In the genomic region with DNA sequence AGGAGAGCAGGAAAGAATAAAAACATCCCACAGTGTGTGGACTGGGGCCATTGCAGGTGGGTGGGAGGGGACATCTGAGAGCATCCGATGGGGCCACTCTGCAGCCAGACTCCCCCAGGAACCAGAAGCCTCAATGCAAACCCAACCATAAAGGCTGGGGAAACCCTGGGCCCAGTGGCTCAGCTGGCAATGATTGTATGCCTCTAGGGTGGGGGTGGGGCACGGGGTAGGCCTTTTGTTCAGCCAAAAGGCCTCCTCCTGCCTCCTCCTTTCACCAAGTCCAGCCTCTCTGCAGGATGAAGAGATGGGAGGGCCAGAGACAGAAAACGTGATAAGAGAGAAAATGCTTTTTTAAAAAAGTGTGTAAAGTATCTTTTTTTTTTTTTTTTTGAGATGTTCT, we compare ENCODE assay signal across 21 cellular contexts.
"Had no signal": no experiment of that assay in that cellular context is flagged by ENCODE, and none has a peak within 500 bp of the region (broad histone marks: within the 10 kb centered on the region; RNA-seq: fewer than 3 reads in every experiment).

No MANE protein-coding gene starts in this region.

- H3K27me3 Mint-ChIP-seq: activated CD4-positive, alpha-beta T cell treated with anti-CD3 and anti-CD28 coated beads, Interleukin-2, amount 10 ng/mL, durations not matched to agents 7 days and 5 days; activated naive CD4-positive, alpha-beta T cell treated with anti-CD3 and anti-CD28 coated beads, Interleukin-2, amount 50 U/mL, for 24 hours; brain; stimulated activated naive CD8-positive, alpha-beta T cell treated with anti-CD3 and anti-CD28 coated beads, Interleukin-15, amount 100 ng/mL, for 72 hours had no signal

- H3K27ac ChIP-seq: hepatocyte, transverse colon, uterus had no signal

- H3K4me1 ChIP-seq: transverse colon, uterus had no signal

- H3K36me3 ChIP-seq: transverse colon, uterus had no signal

- H3K27me3 ChIP-seq: hepatocyte, transverse colon, uterus had no signal

- DNase-seq: activated CD4-positive, alpha-beta T cell treated with anti-CD3 and anti-CD28 coated beads, Interleukin-2, amount 10 ng/mL, durations not matched to agents 7 days and 5 days; activated CD8-positive, alpha-beta T cell treated with anti-CD3 and anti-CD28 coated beads, Interleukin-2, amount 10 ng/mL, durations not matched to agents 7 days and 5 days; activated gamma-delta T cell treated with Interleukin-2 at 50 U/mL for 16 hours; activated T-cell treated with anti-CD3 and anti-CD28 coated beads, Interleukin-2, amount 50 U/mL, for 1 hour; aorta; effector CD8-positive, alpha-beta T cell; foreskin melanocyte; left cardiac atrium; stimulated activated CD4-positive, alpha-beta T cell treated with anti-CD3 and anti-CD28 coated beads, Interleukin-4, amount 100 ng/mL, for 1 hour; stimulated activated naive CD8-positive, alpha-beta T cell treated with anti-CD3 and anti-CD28 coated beads, Interleukin-15, amount 100 ng/mL, for 72 hours; T-helper 2 cell; transverse colon; uterus had no signal

- H2AFZ ChIP-seq: hepatocyte had no signal

- H3K9me3 Mint-ChIP-seq: activated CD4-positive, alpha-beta T cell treated with anti-CD3 and anti-CD28 coated beads, Interleukin-2, amount 10 ng/mL, durations not matched to agents 7 days and 5 days; activated naive CD4-positive, alpha-beta T cell treated with anti-CD3 and anti-CD28 coated beads, Interleukin-2, amount 50 U/mL, for 24 hours; brain; dendritic cell treated with granulocyte-macrophage colony-stimulating factor and Interleukin-4, amounts not matched to agents 40 ng/mL and 50 ng/mL, for 4 days; stimulated activated naive CD8-positive, alpha-beta T cell treated with anti-CD3 and anti-CD28 coated beads, Interleukin-15, amount 100 ng/mL, for 72 hours had no signal

- H3K4me3 ChIP-seq: hepatocyte, transverse colon, uterus had no signal

- H3K4me3 Mint-ChIP-seq: activated CD4-positive, alpha-beta T cell treated with anti-CD3 and anti-CD28 coated beads, Interleukin-2, amount 10 ng/mL, durations not matched to agents 7 days and 5 days; activated CD8-positive, alpha-beta T cell treated with anti-CD3 and anti-CD28 coated beads, Interleukin-2, amount 10 ng/mL, durations not matched to agents 7 days and 5 days; activated naive CD4-positive, alpha-beta T cell treated with anti-CD3 and anti-CD28 coated beads, Interleukin-2, amount 50 U/mL, for 24 hours; brain; dendritic cell treated with granulocyte-macrophage colony-stimulating factor and Interleukin-4, amounts not matched to agents 40 ng/mL and 50 ng/mL, for 4 days; stimulated activated naive CD8-positive, alpha-beta T cell treated with anti-CD3 and anti-CD28 coated beads, Interleukin-15, amount 100 ng/mL, for 72 hours had no signal

- H3K79me2 ChIP-seq: hepatocyte had no signal

- ATAC-seq: activated CD4-positive, CD25-positive, alpha-beta regulatory T cell treated with anti-CD3 and anti-CD28 coated beads, Interleukin-2, amount 50 U/mL, for 24 hours; activated CD8-positive, alpha-beta T cell treated with anti-CD3 and anti-CD28 coated beads, Interleukin-2, amount 10 ng/mL, durations not matched to agents 7 days and 5 days; esophagus mucosa; left cardiac atrium; stimulated activated naive CD8-positive, alpha-beta T cell treated with anti-CD3 and anti-CD28 coated beads, Interleukin-15, amount 100 ng/mL, for 72 hours had no signal

- H3K9me3 ChIP-seq: transverse colon, uterus had no signal

- FAIRE-seq: islet of Langerhans had no signal

- H3K27ac Mint-ChIP-seq: activated CD4-positive, alpha-beta T cell treated with anti-CD3 and anti-CD28 coated beads, Interleukin-2, amount 10 ng/mL, durations not matched to agents 7 days and 5 days; activated CD8-positive, alpha-beta T cell treated with anti-CD3 and anti-CD28 coated beads, Interleukin-2, amount 10 ng/mL, durations not matched to agents 7 days and 5 days; activated naive CD4-positive, alpha-beta T cell treated with anti-CD3 and anti-CD28 coated beads, Interleukin-2, amount 50 U/mL, for 24 hours; dendritic cell treated with granulocyte-macrophage colony-stimulating factor and Interleukin-4, amounts not matched to agents 40 ng/mL and 50 ng/mL, for 4 days; progenitor cell of endocrine pancreas had no signal

- H3K4me1 Mint-ChIP-seq: activated naive CD4-positive, alpha-beta T cell treated with anti-CD3 and anti-CD28 coated beads, Interleukin-2, amount 50 U/mL, for 24 hours had no signal

- H3K4me2 ChIP-seq: hepatocyte had no signal

- H3K36me3 Mint-ChIP-seq: activated naive CD4-positive, alpha-beta T cell treated with anti-CD3 and anti-CD28 coated beads, Interleukin-2, amount 50 U/mL, for 24 hours; brain had no signal
